1 cellular context compared by ENCODE assay signal in genomic region chr2:58429285-58429874, GRCh38.
A peak's percentile ranks its signal among the peaks of the same experiment; 100 is the strongest.
TF ChIP-seq lines count a peak whose summit lies in the region.

No MANE protein-coding gene starts in this region.

TF ChIP-seq in H1, 55 proteins besides CTCF, POLR2A, EP300 and RAD21:
- TF ChIP-seq SP4 (IDR thresholded peaks at IDR 0.05; ENCODE audit: low read length) (no peak), HDAC6 (IDR thresholded peaks at IDR 0.05; ENCODE audit: low read depth, low read length) (no peak), CBX5 (IDR thresholded peaks at IDR 0.05; ENCODE audit: low read depth, low read length) (no peak), ATF2 (IDR thresholded peaks at IDR 0.05; ENCODE audit: low read length) (no peak), CTBP2 (IDR thresholded peaks at IDR 0.05; ENCODE audit: borderline replicate concordance, insufficient read depth, insufficient read length, low read length) (no peak), SP1 (IDR thresholded peaks at IDR 0.05; ENCODE audit: low read depth, low read length) (no peak), GTF2F1 (IDR thresholded peaks at IDR 0.05; ENCODE audit: borderline replicate concordance, low read depth, low read length) (no peak), MAFK (IDR thresholded peaks at IDR 0.05; ENCODE audit: low read depth, low read length) (no peak), NRF1 (IDR thresholded peaks at IDR 0.05; ENCODE audit: low read depth, low read length) (no peak), KDM4A (IDR thresholded peaks at IDR 0.05; ENCODE audit: low read depth, low read length, severe bottlenecking) (no peak), RXRA (IDR thresholded peaks at IDR 0.05; ENCODE audit: insufficient read depth, low read depth, low read length) (no peak), ZNF274 (IDR thresholded peaks at IDR 0.05; ENCODE audit: borderline replicate concordance, extremely low read depth, low read length) (no peak), SIN3A (conservative IDR thresholded peaks at IDR 0.05 in 1 of 2, IDR thresholded peaks at IDR 0.05 in 1 of 2; ENCODE audit: low read depth in 1 of 2, low read length in 2 of 2) (0 out of 4 replicates have a peak, but pooled peaks of 1 of the 2 experiments have one; percentile 42), PHF8 (conservative IDR thresholded peaks at IDR 0.05; ENCODE audit: low read depth, low read length) (0 out of 2 replicates have a peak, but pooled peaks have one; percentile 2), GABPA (IDR thresholded peaks at IDR 0.05; ENCODE audit: borderline replicate concordance, insufficient read depth, low read length) (no peak), MAX (IDR thresholded peaks at IDR 0.05) (no peak)
